In genomic region chr9:115943591-115944165, GRCh38 we compare ENCODE assay signal across 11 cellular contexts.
DNase-seq lines count a peak whose midpoint lies in the region; FAIRE-seq and TF ChIP-seq lines count a peak whose summit lies in the region.
"Had no signal": no experiment of that assay in that cellular context is flagged by ENCODE, and none has a peak within 500 bp of the region (broad histone marks: within the 10 kb centered on the region; RNA-seq: fewer than 3 reads in every experiment).

No MANE protein-coding gene starts in this region.

- peaks cover 3% of the 10 kb centered on the region for H3K36me3 Mint-ChIP-seq in type B pancreatic cell

- peaks cover 6% of the 10 kb centered on the region for H3K27me3 Mint-ChIP-seq in type B pancreatic cell
- H3K27me3 Mint-ChIP-seq: stimulated activated naive CD8-positive, alpha-beta T cell treated with anti-CD3 and anti-CD28 coated beads, Interleukin-15, Interleukin-2, amounts not matched to agents 100 ng/mL and 50 ng/mL, for 24 hours had no signal

- H3K27ac Mint-ChIP-seq in type B pancreatic cell: peak overlapping the region; percentile 89
- H3K27ac Mint-ChIP-seq: stimulated activated naive CD8-positive, alpha-beta T cell treated with anti-CD3 and anti-CD28 coated beads, Interleukin-15, Interleukin-2, amounts not matched to agents 100 ng/mL and 50 ng/mL, for 24 hours; T-helper 2 cell treated with Interferon-gamma antibody and Interleukin-4, amounts not matched to agents 5 μg/mL and 100 μg/mL, for 36 hours had no signal

- H3K36me3 ChIP-seq in SJSA1 (no peaks in the 10 kb centered on the region), duodenal mucosa (ENCODE audit: control insufficient read depth in 1 of 2, insufficient read depth in 2 of 2, low read length in 2 of 2) (no peaks in the 10 kb centered on the region)

- H3K27me3 ChIP-seq in SJSA1 (replicated peaks): no peaks in the 10 kb centered on the region
- H3K27me3 ChIP-seq in duodenal mucosa (ENCODE audit: control insufficient read depth in 1 of 2, insufficient read depth in 2 of 2, low read length in 2 of 2): no peaks in the 10 kb centered on the region

- no peak overlapping the region for H3K9ac ChIP-seq in duodenal mucosa (ENCODE audit: low read depth in 1 of 2, low read length in 2 of 2)

- no peak for FAIRE-seq in HTR-8/SVneo (lab: Jason Lieb, UNC)

- H3K9me3 Mint-ChIP-seq in type B pancreatic cell: no peaks in the 10 kb centered on the region

- no peak overlapping the region for H3K4me3 ChIP-seq in SJSA1
- H3K4me3 ChIP-seq in duodenal mucosa (ENCODE audit: low read depth in 1 of 2, low read length in 2 of 2): no peak overlapping the region

- peaks cover 22% of the 10 kb centered on the region for H3K4me1 Mint-ChIP-seq in type B pancreatic cell (ENCODE audit: unreplicated experiment)

- no peak overlapping the region for H3K4me3 Mint-ChIP-seq in type B pancreatic cell
- H3K4me3 Mint-ChIP-seq: stimulated activated naive CD8-positive, alpha-beta T cell treated with anti-CD3 and anti-CD28 coated beads, Interleukin-15, Interleukin-2, amounts not matched to agents 100 ng/mL and 50 ng/mL, for 24 hours; T-helper 2 cell treated with Interferon-gamma antibody and Interleukin-4, amounts not matched to agents 5 μg/mL and 100 μg/mL, for 36 hours had no signal

- H3K9me3 ChIP-seq in SJSA1 (replicated peaks) (no peaks in the 10 kb centered on the region), duodenal mucosa (ENCODE audit: control insufficient read depth in 1 of 2, low read length in 2 of 2) (no peaks in the 10 kb centered on the region)

- DNase-seq in SJSA1 (ENCODE audit: low read depth in 1 of 2, low spot score in 2 of 2) (peak in 1 of 2 experiments; percentile 34), myocyte (ENCODE audit: low read depth) (peak; percentile 40), type B pancreatic cell (ENCODE audit: extremely low spot score, unreplicated experiment) (no peak), AG08396 (ENCODE audit: low spot score) (no peak), SIG-M5 (lab: John Stamatoyannopoulos, UW) (no peak), HTR-8/SVneo (ENCODE audit: insufficient read length, low spot score) (no peak)
- DNase-seq: activated naive CD4-positive, alpha-beta T cell treated with anti-CD3 and anti-CD28 coated beads, Interleukin-2, amount 50 U/mL, for 16 hours; MM.1S had no signal

- TF ChIP-seq CTCF in type B pancreatic cell (conservative IDR thresholded peaks at IDR 0.05): no peak

- peaks cover 44% of the 10 kb centered on the region for H3K4me1 ChIP-seq in SJSA1 (replicated peaks)
- H3K4me1 ChIP-seq in duodenal mucosa (ENCODE audit: control insufficient read depth in 1 of 2, insufficient read depth in 2 of 2, low read length in 2 of 2): no peaks in the 10 kb centered on the region

- peak overlapping the region; percentile 91 for H3K27ac ChIP-seq in SJSA1
- H3K27ac ChIP-seq in duodenal mucosa (ENCODE audit: low read depth, low read length): peak overlapping the region; percentile 68
